In genomic region chr17:7355053-7355452, GRCh38 we compare ENCODE assay signal across 10 cellular contexts. TPM values are rescaled to one million over a fixed set of nuclear protein-coding genes. Genes with fewer than 3 reads are reported as not detected.
DNase-seq lines count a peak whose midpoint lies in the region; ATAC-seq, FAIRE-seq and TF ChIP-seq lines count a peak whose summit lies in the region.
"Had no signal": no experiment of that assay in that cellular context is flagged by ENCODE, and none has a peak within 500 bp of the region (broad histone marks: within the 10 kb centered on the region; RNA-seq: fewer than 3 reads in every experiment).

Gene TMEM95 (plus strand): TSS chr17:7355156. CDS start chr17:7355205, 49 bp downstream.

- no peak within 1 kb of the TSS for H3K27ac ChIP-seq in AG04450 (ENCODE audit: low read depth, low read length)
- H3K27ac ChIP-seq in H1 (ENCODE audit: low read depth, low read length), result no peak within 1 kb of the TSS
- no peak within 1 kb of the TSS for H3K27ac ChIP-seq in small intestine (ENCODE audit: low read depth in 1 of 2, low read length in 1 of 2)

- no peak within 1 kb of the TSS for H3K56ac ChIP-seq in H1 (replicated peaks; ENCODE audit: insufficient read length, low read depth, low read length)

- H3K4me2 ChIP-seq in H1 (ENCODE audit: insufficient read depth in 1 of 2, low read depth in 2 of 2, low read length in 2 of 2), result no peak within 1 kb of the TSS; a peak in 1 of 4 replicates

- H2BK20ac ChIP-seq in H1 (ENCODE audit: low read length), result no peak within 1 kb of the TSS

- H3K79me2 ChIP-seq in H1 (ENCODE audit: control insufficient read depth in 1 of 2, insufficient read depth in 2 of 2, low read length in 2 of 2), result no peaks in the 10 kb centered on the region

- H3K27me3 Mint-ChIP-seq in IgD-negative memory B cell (no peaks in the 10 kb centered on the region), natural killer cell (ENCODE audit: low read depth in 2 of 2) (no peaks in the 10 kb centered on the region)

- DNase-seq in AG04450 (ENCODE audit: low read depth, low spot score) (no peak), H1 (ENCODE audit: low read depth in 1 of 2, low spot score in 2 of 2) (no peak), natural killer cell (no peak), cortex of kidney (lab: John Stamatoyannopoulos, UW) (no peak), foreskin melanocyte (no peak), small intestine (no peak)
- DNase-seq in stimulated activated CD4-positive, alpha-beta T cell treated with anti-CD3 and anti-CD28 coated beads, Interleukin-4, amount 100 ng/mL, for 1 hour, result no peak
- DNase-seq: KBM-7 had no signal

- ATAC-seq in natural killer cell, result no peak
- ATAC-seq: left lung had no signal

- no peaks in the 10 kb centered on the region for H3K36me3 Mint-ChIP-seq in IgD-negative memory B cell
- no peaks in the 10 kb centered on the region for H3K36me3 Mint-ChIP-seq in natural killer cell

- H2AK5ac ChIP-seq in H1 (ENCODE audit: low read depth, low read length), result 0 out of 2 replicates have a peak within 1 kb of the TSS, but pooled peaks have one; percentile 53

- no peak within 1 kb of the TSS for H3K14ac ChIP-seq in H1 (ENCODE audit: insufficient read length)

- H3K4me1 ChIP-seq in H1 (replicated peaks in 1 of 4; ENCODE audit: control insufficient read depth in 3 of 4, insufficient read depth in 4 of 4, low read length in 3 of 4) (peaks cover 0 to 13% (median 4%) of the 10 kb centered on the region in 4 experiments; a peak in 5 of 7 replicates), small intestine (ENCODE audit: control insufficient read depth in 2 of 2, insufficient read depth in 1 of 2, low read depth in 1 of 2, low read length in 1 of 2) (peaks cover 0 to 9% of the 10 kb centered on the region in 2 donors)

- no peak within 1 kb of the TSS for H2BK5ac ChIP-seq in H1 (ENCODE audit: low read depth, low read length)

- H3K4me3 Mint-ChIP-seq in IgD-negative memory B cell (peak within 1 kb of the TSS in 3 of 4 donors; percentile 12 to 88 (median 38)), natural killer cell (peak within 1 kb of the TSS; percentile 13)

- no peaks in the 10 kb centered on the region; the same call in 1 of the 2 replicates for H3K9me3 ChIP-seq in AG04450 (ENCODE audit: control insufficient read depth, insufficient read depth, low read length)
- no peaks in the 10 kb centered on the region for H3K9me3 ChIP-seq in H1 (ENCODE audit: insufficient read depth in 2 of 2, low read depth in 1 of 2, low read length in 1 of 2)
- H3K9me3 ChIP-seq in small intestine (ENCODE audit: control insufficient read depth, low read depth), result no peaks in the 10 kb centered on the region
- H3K9me3 ChIP-seq: left lung had no signal

- no peak within 1 kb of the TSS for H4K91ac ChIP-seq in H1 (replicated peaks; ENCODE audit: insufficient read length, low read length)

- H3K23me2 ChIP-seq in H1 (ENCODE audit: low read depth, low read length), result peaks cover 12% of the 10 kb centered on the region; the same call in 1 of the 2 replicates

- H3K9ac ChIP-seq in H1 (replicated peaks in 1 of 4; ENCODE audit: extremely low read depth in 1 of 4, low read depth in 3 of 4, low read length in 3 of 4), result no peak within 1 kb of the TSS

- H4K20me1 ChIP-seq in H1 (replicated peaks in 1 of 2; ENCODE audit: control insufficient read depth in 1 of 2, insufficient read depth in 2 of 2, low read length in 2 of 2), result no peaks in the 10 kb centered on the region

- H3K27me3 ChIP-seq in AG04450 (ENCODE audit: control insufficient read depth, insufficient read depth, low read length) (no peaks in the 10 kb centered on the region), H1 (replicated peaks in 1 of 4; ENCODE audit: control insufficient read depth in 3 of 4, extremely low read depth in 1 of 4, insufficient read depth in 3 of 4, low read length in 3 of 4) (no peaks in the 10 kb centered on the region), small intestine (ENCODE audit: control insufficient read depth in 2 of 2, insufficient read depth in 2 of 2, low read length in 2 of 2) (no peaks in the 10 kb centered on the region)
- H3K27me3 ChIP-seq: left lung had no signal

- POLR2A ChIA-PET in AG04450 (lab: Yijun Ruan, JAX), result interaction anchor here (0.6 kb wide), 1 partner anchor 136 kb away, joined by 3 read pairs; no protein-coding TSS in a partner anchor
- POLR2A ChIA-PET in H1 (lab: Charles Lee; ENCODE audit: partially characterized antibody), result interaction anchor here (0.9 to 7.8 kb wide), 12 partner anchors 13 to 148 kb away, joined by 3 to 91 read pairs (median 5); partner anchors contain the start of genes FGF11, GPS2, NEURL4 and POLR2A

- H2BK15ac ChIP-seq in H1 (ENCODE audit: low read length), result peak within 1 kb of the TSS; percentile 9; the same call in 1 of the 2 replicates

- no peaks in the 10 kb centered on the region for H3K36me3 ChIP-seq in H1 (ENCODE audit: control insufficient read depth in 2 of 4, insufficient read depth in 4 of 4, low read length in 3 of 4)
- no peaks in the 10 kb centered on the region for H3K36me3 ChIP-seq in small intestine (ENCODE audit: control insufficient read depth in 2 of 2, insufficient read depth in 2 of 2, low read length in 2 of 2)
- H3K36me3 ChIP-seq: left lung had no signal

- H3K4ac ChIP-seq in H1 (replicated peaks; ENCODE audit: insufficient read length, low read depth, low read length), result peak within 1 kb of the TSS; percentile 65

- no peaks in the 10 kb centered on the region for H3K9me3 Mint-ChIP-seq in IgD-negative memory B cell
- no peaks in the 10 kb centered on the region for H3K9me3 Mint-ChIP-seq in natural killer cell

- 82% methylated on average over 10 of the region's 10 CpGs; no CpG with 5 or more reads in 1 of the 2 experiments for WGBS in H1 (ENCODE audit: extremely low coverage in 1 of 2, insufficient coverage in 1 of 2, insufficient read length in 1 of 2, insufficient replicate concordance in 2 of 2, low coverage in 1 of 2, low lambda C conversion rate in 2 of 2, missing lambda C conversion rate in 1 of 2), 2 experiments
- WGBS in small intestine, 3 donors, result 50 to 77% (median 67%) methylated on average over 8 to 10 of the region's 10 CpGs

- no peak within 1 kb of the TSS for H3K18ac ChIP-seq in H1 (ENCODE audit: extremely low read depth, low read length)

- H4K8ac ChIP-seq in H1 (ENCODE audit: extremely low read depth, insufficient read depth, low read length), result no peak within 1 kb of the TSS; the same call in 1 of the 2 replicates

- H3K4me3 ChIP-seq in AG04450 (ENCODE audit: low read depth, low read length), result 0 out of 2 replicates have a peak within 1 kb of the TSS, but pooled peaks have one; percentile 10
- no peak within 1 kb of the TSS for H3K4me3 ChIP-seq in H1 (ENCODE audit: extremely low read depth in 1 of 4, insufficient read depth in 2 of 4, low read depth in 3 of 4, low read length in 4 of 4)
- H3K4me3 ChIP-seq in small intestine (ENCODE audit: low read depth in 1 of 2, low read length in 2 of 2), result no peak within 1 kb of the TSS
- H3K4me3 ChIP-seq: left lung had no signal

- H3K23ac ChIP-seq in H1 (ENCODE audit: insufficient read length), result no peak within 1 kb of the TSS

- FAIRE-seq in H1 (lab: Jason Lieb, UNC) (no peak), small intestine (lab: Jason Lieb, UNC) (no peak)

- intact Hi-C loops in natural killer cell (cut with micrococcal nuclease), result loop anchor here (10.0 kb wide), 1 partner anchor 330 kb away; the partner anchor contains the start of genes TP53 and WRAP53

- H2BK12ac ChIP-seq in H1 (ENCODE audit: low read depth, low read length), result peak within 1 kb of the TSS; percentile 60; the same call in 1 of the 2 replicates

- no peak for TF ChIP-seq EP300 in H1 (IDR thresholded peaks at IDR 0.05; ENCODE audit: borderline replicate concordance in 1 of 2, low read depth in 2 of 2, low read length in 2 of 2)

- H2BK120ac ChIP-seq in H1 (replicated peaks; ENCODE audit: low read depth, low read length), result no peak within 1 kb of the TSS

- H2AFZ ChIP-seq in H1 (ENCODE audit: low read length), result no peak within 1 kb of the TSS

- H3K27ac Mint-ChIP-seq in IgD-negative memory B cell (peak within 1 kb of the TSS in 1 of 3 donors; percentile 85), natural killer cell (peak within 1 kb of the TSS in 1 of 2 donors; percentile 69)

- TF ChIP-seq POLR2A in H1 (IDR thresholded peaks at IDR 0.05; ENCODE audit: control extremely low read depth in 1 of 2, low read depth in 2 of 2, low read length in 2 of 2), result no peak

- TF ChIP-seq CTCF in AG04450 (IDR thresholded peaks at IDR 0.05; ENCODE audit: low read depth, low read length) (no peak), H1 (IDR thresholded peaks at IDR 0.05; ENCODE audit: control extremely low read depth in 1 of 3, insufficient read depth in 1 of 3, low read depth in 1 of 3, low read length in 3 of 3) (no peak), natural killer cell (IDR thresholded peaks at IDR 0.05) (no peak)

- no peak within 1 kb of the TSS for H4K5ac ChIP-seq in H1 (ENCODE audit: insufficient read length, low read depth, low read length)

- TF ChIP-seq RAD21 in H1 (IDR thresholded peaks at IDR 0.05 in 1 of 2, conservative IDR thresholded peaks at IDR 0.05 in 1 of 2; ENCODE audit: low read depth in 2 of 2, low read length in 2 of 2), result no peak

- H3K4me1 Mint-ChIP-seq in IgD-negative memory B cell (peaks cover 5 to 19% (median 16%) of the 10 kb centered on the region in 3 donors), natural killer cell (peaks cover 9 to 33% of the 10 kb centered on the region in 2 donors)

- H3K79me1 ChIP-seq in H1 (ENCODE audit: low read depth, low read length), result no peaks in the 10 kb centered on the region

- CTCF ChIA-PET in AG04450 (lab: Charles Lee) (interaction anchor here (0.8 to 2.8 kb wide), 15 partner anchors 9 to 235 kb away, joined by 3 to 22 read pairs (median 4); partner anchors contain the start of genes PLSCR3, SENP3, SOX15 and TMEM102), H1 (lab: Charles Lee; ENCODE audit: partially characterized antibody) (interaction anchor here (0.7 to 6.5 kb wide), 25 partner anchors 10 to 206 kb away, joined by 3 to 56 read pairs (median 9); partner anchors contain the start of genes ACAP1, CHRNB1, NEURL4 and SENP3)

TF ChIP-seq in H1, 55 proteins besides CTCF, POLR2A, EP300 and RAD21 (continues in another document):
- TF ChIP-seq ZNF274 (IDR thresholded peaks at IDR 0.05; ENCODE audit: borderline replicate concordance, extremely low read depth, low read length), result no peak

RNA-seq across cellular contexts. Expression of gene TMEM95, which starts in this region (rescaled TPM):
- not detected in 2 replicates for polyA plus RNA-seq in AG04450 (2011; rRNA removed)
- not detected in 2 replicates for polyA minus RNA-seq in AG04450 (2011; rRNA and poly(A)+ RNA removed)
- polyA plus RNA-seq in IgD-negative memory B cell, result not detected
- total RNA-seq in H1 (2021; fragmentation: NEBNext Ultra II Directional; extraction: Animal tissue kit (Norgen Biotek cat#: 25700)), result 0.38 TPM in 1 of 2 replicates, not detected in the other
- polyA plus RNA-seq in H1 (2011; rRNA removed), result not detected in 2 replicates
- not detected for polyA plus RNA-seq in H1 (2011; cell fraction: cytosol; rRNA removed)
- polyA plus RNA-seq in H1 (2011; cell fraction: nucleus; rRNA removed), result not detected
- polyA plus RNA-seq in H1 (2012, experiment 1 of 2), result not detected in 4 replicates
- polyA plus RNA-seq in H1 (2012, experiment 2 of 2), result not detected
- polyA plus RNA-seq in H1 (2013, experiment 1 of 2), result not detected
- not detected for polyA plus RNA-seq in H1 (2013, experiment 2 of 2)
- not detected in 2 replicates for polyA minus RNA-seq in H1 (2011; rRNA and poly(A)+ RNA removed)
- polyA minus RNA-seq in H1 (2011; cell fraction: cytosol; rRNA and poly(A)+ RNA removed), result not detected
- polyA minus RNA-seq in H1 (2011; cell fraction: nucleus; rRNA and poly(A)+ RNA removed), result not detected
- not detected for total RNA-seq in natural killer cell
- not detected for polyA plus RNA-seq in small intestine
- total RNA-seq: left lung had no signal
